In genomic region chr6:36523936-36524499, GRCh38 we compare ENCODE assay signal across 21 cellular contexts. TPM values are rescaled to one million over a fixed set of nuclear protein-coding genes. Genes with fewer than 3 reads are reported as not detected.
DNase-seq lines count a peak whose midpoint lies in the region; ATAC-seq lines count a peak whose summit lies in the region.
"Had no signal": no experiment of that assay in that cellular context is flagged by ENCODE, and none has a peak within 500 bp of the region (broad histone marks: within the 10 kb centered on the region; RNA-seq: fewer than 3 reads in every experiment).

No MANE protein-coding gene starts in this region.

- H3K9ac ChIP-seq in subcutaneous abdominal adipose tissue (ENCODE audit: low read length in 5 of 5) = no peak overlapping the region

- H3K36me3 Mint-ChIP-seq in activated naive CD4-positive, alpha-beta T cell treated with anti-CD3 and anti-CD28 coated beads, Interleukin-2, amount 50 U/mL, for 24 hours = peaks cover 25% of the 10 kb centered on the region
- peaks cover 57% of the 10 kb centered on the region for H3K36me3 Mint-ChIP-seq in activated T-helper 1 cell treated with anti-CD3 and anti-CD28 coated beads, Interleukin-12 subunit alpha, Interleukin-12 subunit beta, Interleukin-2, Interleukin-4 antibody, amounts not matched to agents 30 ng/mL and 10 ng/mL and 1 ng/mL, durations not matched to agents 14 hours and 24 hours and 36 hours (ENCODE audit: low read depth)

- H3K9me3 ChIP-seq in subcutaneous abdominal adipose tissue (ENCODE audit: control insufficient read depth in 5 of 5, low read length in 5 of 5) = no peaks in the 10 kb centered on the region
- H3K9me3 ChIP-seq: A549, Peyer's patch had no signal

- peak overlapping the region; percentile 43 for H3K27ac ChIP-seq in subcutaneous abdominal adipose tissue (ENCODE audit: low read depth, low read length)
- H3K27ac ChIP-seq: A549, HL-60, Peyer's patch had no signal

- H3K4me1 Mint-ChIP-seq in activated naive CD4-positive, alpha-beta T cell treated with anti-CD3 and anti-CD28 coated beads, Interleukin-2, amount 50 U/mL, for 24 hours = peaks cover 58% of the 10 kb centered on the region
- peaks cover 25% of the 10 kb centered on the region for H3K4me1 Mint-ChIP-seq in activated T-helper 1 cell treated with anti-CD3 and anti-CD28 coated beads, Interleukin-12 subunit alpha, Interleukin-12 subunit beta, Interleukin-2, Interleukin-4 antibody, amounts not matched to agents 30 ng/mL and 10 ng/mL and 1 ng/mL, durations not matched to agents 14 hours and 24 hours and 36 hours (ENCODE audit: low read depth)
- H3K4me1 Mint-ChIP-seq in stimulated activated naive CD8-positive, alpha-beta T cell treated with anti-CD3 and anti-CD28 coated beads, Interleukin-15, amount 100 ng/mL, for 72 hours = peaks cover 43% of the 10 kb centered on the region
- H3K4me1 Mint-ChIP-seq: H9 had no signal

- H3K9me3 Mint-ChIP-seq in activated naive CD4-positive, alpha-beta T cell treated with anti-CD3 and anti-CD28 coated beads, Interleukin-2, amount 50 U/mL, for 24 hours = no peaks in the 10 kb centered on the region
- no peaks in the 10 kb centered on the region for H3K9me3 Mint-ChIP-seq in activated T-helper 1 cell treated with anti-CD3 and anti-CD28 coated beads, Interleukin-12 subunit alpha, Interleukin-12 subunit beta, Interleukin-2, Interleukin-4 antibody, amounts not matched to agents 30 ng/mL and 10 ng/mL and 1 ng/mL, durations not matched to agents 14 hours and 24 hours and 36 hours
- H3K9me3 Mint-ChIP-seq in stimulated activated naive CD8-positive, alpha-beta T cell treated with anti-CD3 and anti-CD28 coated beads, Interleukin-15, amount 100 ng/mL, for 72 hours = no peaks in the 10 kb centered on the region
- H3K9me3 Mint-ChIP-seq: CD8-positive, alpha-beta T cell; H9; IgD-negative memory B cell had no signal

- peak overlapping the region; percentile 46 for H3K27ac Mint-ChIP-seq in activated naive CD4-positive, alpha-beta T cell treated with anti-CD3 and anti-CD28 coated beads, Interleukin-2, amount 50 U/mL, for 24 hours
- peak overlapping the region; percentile 18 for H3K27ac Mint-ChIP-seq in activated T-helper 1 cell treated with anti-CD3 and anti-CD28 coated beads, Interleukin-12 subunit alpha, Interleukin-12 subunit beta, Interleukin-2, Interleukin-4 antibody, amounts not matched to agents 30 ng/mL and 10 ng/mL and 1 ng/mL, durations not matched to agents 14 hours and 24 hours and 36 hours
- no peak overlapping the region for H3K27ac Mint-ChIP-seq in stimulated activated naive CD8-positive, alpha-beta T cell treated with anti-CD3 and anti-CD28 coated beads, Interleukin-15, amount 100 ng/mL, for 72 hours
- H3K27ac Mint-ChIP-seq: H9, IgD-negative memory B cell had no signal

- H3K36me3 ChIP-seq in subcutaneous abdominal adipose tissue (ENCODE audit: control insufficient read depth in 5 of 5, insufficient read depth in 5 of 5, low read length in 5 of 5) = peaks cover 39 to 53% (median 48%) of the 10 kb centered on the region in 5 donors

- no peak overlapping the region for H3K4me3 ChIP-seq in subcutaneous abdominal adipose tissue (ENCODE audit: low read depth in 1 of 5, low read length in 5 of 5)
- H3K4me3 ChIP-seq: A549, Peyer's patch had no signal

- DNase-seq in activated naive CD4-positive, alpha-beta T cell (lab: John Stamatoyannopoulos, UW) = no peak
- DNase-seq in activated T-helper 1 cell treated with anti-CD3 and anti-CD28 coated beads, Interleukin-12 subunit alpha, Interleukin-12 subunit beta, Interleukin-2, Interleukin-4 antibody, amounts not matched to agents 30 ng/mL and 10 ng/mL and 1 ng/mL, durations not matched to agents 14 hours and 24 hours and 36 hours (ENCODE audit: low spot score) = no peak
- DNase-seq in left colon (no peak), NCI-H510A (lab: John Stamatoyannopoulos, UW) (no peak)
- no peak for DNase-seq in stimulated activated naive CD8-positive, alpha-beta T cell treated with anti-CD3 and anti-CD28 coated beads, Interleukin-15, amount 100 ng/mL, for 72 hours
- DNase-seq: Calu3; CD8-positive, alpha-beta T cell; H9; Karpas-422; NCI-H1436; NCI-H1930; NCI-H2171; NCI-H446; NCI-H69; Peyer's patch had no signal

- H3K27me3 Mint-ChIP-seq in activated naive CD4-positive, alpha-beta T cell treated with anti-CD3 and anti-CD28 coated beads, Interleukin-2, amount 50 U/mL, for 24 hours = no peaks in the 10 kb centered on the region
- no peaks in the 10 kb centered on the region for H3K27me3 Mint-ChIP-seq in activated T-helper 1 cell treated with anti-CD3 and anti-CD28 coated beads, Interleukin-12 subunit alpha, Interleukin-12 subunit beta, Interleukin-2, Interleukin-4 antibody, amounts not matched to agents 30 ng/mL and 10 ng/mL and 1 ng/mL, durations not matched to agents 14 hours and 24 hours and 36 hours (ENCODE audit: insufficient read depth)
- no peaks in the 10 kb centered on the region for H3K27me3 Mint-ChIP-seq in stimulated activated naive CD8-positive, alpha-beta T cell treated with anti-CD3 and anti-CD28 coated beads, Interleukin-15, amount 100 ng/mL, for 72 hours
- H3K27me3 Mint-ChIP-seq: IgD-negative memory B cell had no signal

- peak; percentile 39 for ATAC-seq in left colon
- ATAC-seq in GM18867 (IDR thresholded peaks at IDR 0.05; ENCODE audit: unreplicated experiment) = no peak
- ATAC-seq in stimulated activated naive CD8-positive, alpha-beta T cell treated with anti-CD3 and anti-CD28 coated beads, Interleukin-15, amount 100 ng/mL, for 72 hours = no peak
- ATAC-seq: A549; CD8-positive, alpha-beta T cell had no signal

- peaks cover 0 to 14% (median 0%) of the 10 kb centered on the region in 5 donors for H3K4me1 ChIP-seq in subcutaneous abdominal adipose tissue (ENCODE audit: control insufficient read depth in 5 of 5, insufficient read depth in 5 of 5, low read length in 5 of 5)

- no peak overlapping the region for H3K4me3 Mint-ChIP-seq in activated naive CD4-positive, alpha-beta T cell treated with anti-CD3 and anti-CD28 coated beads, Interleukin-2, amount 50 U/mL, for 24 hours
- no peak overlapping the region for H3K4me3 Mint-ChIP-seq in activated T-helper 1 cell treated with anti-CD3 and anti-CD28 coated beads, Interleukin-12 subunit alpha, Interleukin-12 subunit beta, Interleukin-2, Interleukin-4 antibody, amounts not matched to agents 30 ng/mL and 10 ng/mL and 1 ng/mL, durations not matched to agents 14 hours and 24 hours and 36 hours
- H3K4me3 Mint-ChIP-seq in stimulated activated naive CD8-positive, alpha-beta T cell treated with anti-CD3 and anti-CD28 coated beads, Interleukin-15, amount 100 ng/mL, for 72 hours = no peak overlapping the region
- H3K4me3 Mint-ChIP-seq: CD8-positive, alpha-beta T cell; H9 had no signal

- intact Hi-C loops in activated T-helper 1 cell treated with anti-CD3 and anti-CD28 coated beads, Interleukin-12 subunit alpha, Interleukin-12 subunit beta, Interleukin-2, Interleukin-4 antibody, amounts not matched to agents 30 ng/mL and 10 ng/mL and 1 ng/mL, durations not matched to agents 14 hours and 24 hours and 36 hours (cut with micrococcal nuclease) = no loop called here
- intact Hi-C loops in left colon (cut with DNase I, micrococcal nuclease) = no loop called here

- no peaks in the 10 kb centered on the region for H3K27me3 ChIP-seq in subcutaneous abdominal adipose tissue (ENCODE audit: control insufficient read depth in 5 of 5, insufficient read depth in 4 of 5, low read length in 5 of 5)
- H3K27me3 ChIP-seq: Peyer's patch had no signal

RNA-seq across cellular contexts. Expression of gene STK38, which starts 23.3 kb away (rescaled TPM):
- total RNA-seq in activated T-helper 1 cell treated with anti-CD3 and anti-CD28 coated beads, Interleukin-12 subunit alpha, Interleukin-12 subunit beta, Interleukin-2, Interleukin-4 antibody, amounts not matched to agents 30 ng/mL and 10 ng/mL and 1 ng/mL, durations not matched to agents 14 hours and 24 hours and 36 hours = 23.5 and 23.6 TPM in 2 replicates
- total RNA-seq in left colon = 10 to 100 TPM; 66.0 to 76.6 TPM

Comparison
In these comparisons a context has a peak if more than half of its experiments do, and no peak if none do; other contexts are left out.
1. H3K27ac Mint-ChIP-seq: peak in activated naive CD4-positive, alpha-beta T cell treated with anti-CD3 and anti-CD28 coated beads, Interleukin-2, amount 50 U/mL, for 24 hours (single experiment) and activated T-helper 1 cell treated with anti-CD3 and anti-CD28 coated beads, Interleukin-12 subunit alpha, Interleukin-12 subunit beta, Interleukin-2, Interleukin-4 antibody, amounts not matched to agents 30 ng/mL and 10 ng/mL and 1 ng/mL, durations not matched to agents 14 hours and 24 hours and 36 hours (single experiment); none in stimulated activated naive CD8-positive, alpha-beta T cell treated with anti-CD3 and anti-CD28 coated beads, Interleukin-15, amount 100 ng/mL, for 72 hours (0 of 2).